ENCODE assay signal across 16 cellular contexts in genomic region chr5:143456952-143457547, GRCh38. TPM values are rescaled to one million over a fixed set of nuclear protein-coding genes. Genes with fewer than 3 reads are reported as not detected.
A peak's percentile ranks its signal among the peaks of the same experiment; 100 is the strongest.
DNase-seq lines count a peak whose midpoint lies in the region; ATAC-seq and TF ChIP-seq lines count a peak whose summit lies in the region.
"Had no signal": no experiment of that assay in that cellular context is flagged by ENCODE, and none has a peak within 500 bp of the region (broad histone marks: within the 10 kb centered on the region; RNA-seq: fewer than 3 reads in every experiment).

No MANE protein-coding gene starts in this region.

- no peaks in the 10 kb centered on the region for H3K4me1 ChIP-seq in OCI-LY1 (ENCODE audit: insufficient read depth, low read length, severe bottlenecking)
- no peaks in the 10 kb centered on the region for H3K4me1 ChIP-seq in stomach
- H3K4me1 ChIP-seq in esophagus squamous epithelium = peaks cover 0 to 3% (median 0%) of the 10 kb centered on the region in 3 donors
- H3K4me1 ChIP-seq: adrenal gland had no signal

- H3K36me3 ChIP-seq in OCI-LY1 (ENCODE audit: insufficient read depth, low read length) (no peaks in the 10 kb centered on the region), stomach (no peaks in the 10 kb centered on the region), esophagus squamous epithelium (no peaks in the 10 kb centered on the region)
- H3K36me3 ChIP-seq: adrenal gland, suprapubic skin had no signal

- H3K4me1 Mint-ChIP-seq in activated T-cell treated with anti-CD3 and anti-CD28 coated beads, Interleukin-2, amount 50 U/mL, for 72 hours (ENCODE audit: low read depth) = no peaks in the 10 kb centered on the region

- no peak overlapping the region for H3K4me3 ChIP-seq in OCI-LY1 (ENCODE audit: low read depth, low read length, poor library complexity, severe bottlenecking)
- no peak overlapping the region for H3K4me3 ChIP-seq in epithelial cell of esophagus (ENCODE audit: low read length)
- no peak overlapping the region for H3K4me3 ChIP-seq in stomach
- H3K4me3 ChIP-seq in esophagus squamous epithelium = no peak overlapping the region
- H3K4me3 ChIP-seq: adrenal gland, psoas muscle, suprapubic skin had no signal

- no peak overlapping the region for H3K4me3 Mint-ChIP-seq in activated T-cell treated with anti-CD3 and anti-CD28 coated beads, Interleukin-2, amount 50 U/mL, for 72 hours
- H3K4me3 Mint-ChIP-seq: CD4-positive, alpha-beta T cell had no signal

- TF ChIP-seq EP300 in stomach (IDR thresholded peaks at IDR 0.05) = no peak

- H3K27ac Mint-ChIP-seq in activated T-cell treated with anti-CD3 and anti-CD28 coated beads, Interleukin-2, amount 50 U/mL, for 72 hours = no peak overlapping the region
- H3K27ac Mint-ChIP-seq: CD4-positive, alpha-beta T cell had no signal

- ATAC-seq in omental fat pad (ENCODE audit: low FRiP score) = peak; percentile 87
- no peak for ATAC-seq in activated T-cell treated with anti-CD3 and anti-CD28 coated beads, Interleukin-2, amount 50 U/mL, for 72 hours (replicated peaks in 1 of 2)
- ATAC-seq: psoas muscle had no signal

- no peak overlapping the region for H3K9ac ChIP-seq in OCI-LY1 (ENCODE audit: low read length)

- DNase-seq in GM03348 (ENCODE audit: low spot score) (peak; percentile 40), epithelial cell of esophagus (ENCODE audit: low read depth) (peak; percentile 67), omental fat pad (ENCODE audit: low spot score) (no peak), stomach (no peak), SW480 (ENCODE audit: low spot score) (no peak), esophagus squamous epithelium (lab: John Stamatoyannopoulos, UW) (no peak)
- DNase-seq in activated T-cell treated with anti-CD3 and anti-CD28 coated beads, Interleukin-2, amount 50 U/mL, for 72 hours = no peak
- DNase-seq: activated CD8-positive, alpha-beta memory T cell treated with anti-CD3 and anti-CD28 coated beads, Interleukin-2, amount 50 U/mL, for 48 hours; adrenal gland; CD4-positive, alpha-beta T cell; effector CD4-positive, alpha-beta T cell; NCI-H510A treated with DMSO at 0.1 percent for 48 hours; psoas muscle; SHP77 had no signal

- WGBS in stomach, 5 donors = 80 to 90% (median 86%) methylated on average over 5 of the region's 5 CpGs
- WGBS in esophagus squamous epithelium, 2 donors = 71 to 75% methylated on average over 5 of the region's 5 CpGs

- H3K9me3 ChIP-seq in OCI-LY1 (ENCODE audit: low read length) = no peaks in the 10 kb centered on the region
- no peaks in the 10 kb centered on the region for H3K9me3 ChIP-seq in stomach
- no peaks in the 10 kb centered on the region for H3K9me3 ChIP-seq in esophagus squamous epithelium
- H3K9me3 ChIP-seq: adrenal gland, psoas muscle, suprapubic skin had no signal

- peaks cover 0 to 3% of the 10 kb centered on the region in 2 donors for H3K9me3 Mint-ChIP-seq in activated T-cell treated with anti-CD3 and anti-CD28 coated beads, Interleukin-2, amount 50 U/mL, for 72 hours
- H3K9me3 Mint-ChIP-seq: CD4-positive, alpha-beta T cell had no signal

- no peaks in the 10 kb centered on the region for H3K79me2 ChIP-seq in OCI-LY1 (ENCODE audit: insufficient read depth, low read length)

- H3K36me3 Mint-ChIP-seq in activated T-cell treated with anti-CD3 and anti-CD28 coated beads, Interleukin-2, amount 50 U/mL, for 72 hours (ENCODE audit: insufficient read depth in 2 of 2) = no peaks in the 10 kb centered on the region

- TF ChIP-seq CTCF in OCI-LY1 (IDR thresholded peaks at IDR 0.05; ENCODE audit: low read length) (no peak), epithelial cell of esophagus (IDR thresholded peaks at IDR 0.05; ENCODE audit: insufficient read depth, low read depth, low read length, missing control alignments) (no peak), omental fat pad (IDR thresholded peaks at IDR 0.05) (no peak), stomach (IDR thresholded peaks at IDR 0.05) (no peak), esophagus squamous epithelium (IDR thresholded peaks at IDR 0.05) (no peak)

- no peak overlapping the region for H3K4me2 ChIP-seq in OCI-LY1 (ENCODE audit: low read length)

- H3K27me3 Mint-ChIP-seq in activated T-cell treated with anti-CD3 and anti-CD28 coated beads, Interleukin-2, amount 50 U/mL, for 72 hours (ENCODE audit: low read depth) = no peaks in the 10 kb centered on the region
- H3K27me3 Mint-ChIP-seq: CD4-positive, alpha-beta T cell had no signal

- H4K20me1 ChIP-seq in OCI-LY1 (ENCODE audit: insufficient read depth, low read length) = no peaks in the 10 kb centered on the region

- H3K9me2 ChIP-seq in OCI-LY1 (ENCODE audit: low read depth, low read length) = no peaks in the 10 kb centered on the region

- peak overlapping the region; percentile 7; the same call in 1 of the 2 replicates for H2AFZ ChIP-seq in OCI-LY1 (ENCODE audit: low read length)

- H3K27me3 ChIP-seq in OCI-LY1 (ENCODE audit: insufficient read depth, low read length) (no peaks in the 10 kb centered on the region), stomach (no peaks in the 10 kb centered on the region), esophagus squamous epithelium (no peaks in the 10 kb centered on the region)
- H3K27me3 ChIP-seq: adrenal gland, suprapubic skin had no signal

- intact Hi-C loops in stomach (cut with DNase I; ENCODE audit: low total_unique reads) = no loop called here
- intact Hi-C loops in esophagus squamous epithelium (cut with DNase I) = no loop called here

- TF ChIP-seq POLR2A in stomach (IDR thresholded peaks at IDR 0.05) (no peak), esophagus squamous epithelium (IDR thresholded peaks at IDR 0.05) (no peak)

- no peak overlapping the region for H3K27ac ChIP-seq in OCI-LY1 (ENCODE audit: low read depth, low read length, poor library complexity, severe bottlenecking)
- H3K27ac ChIP-seq in stomach = no peak overlapping the region
- H3K27ac ChIP-seq in esophagus squamous epithelium = no peak overlapping the region
- H3K27ac ChIP-seq: adrenal gland, psoas muscle, suprapubic skin had no signal

- no peaks in the 10 kb centered on the region for H3F3A ChIP-seq in OCI-LY1 (ENCODE audit: insufficient read depth, low read length)

RNA-seq across cellular contexts. Expression of gene NR3C1, which starts 53.6 kb away (rescaled TPM):
- 100 to 1,000 TPM in 1 of 4 donors, 10 to 100 TPM in 3; 57.1 to 102 (median 62.3) TPM for total RNA-seq in omental fat pad
- 10 to 100 TPM in 4 of 5 donors, 1 to 10 TPM in 1; 6.4 to 82.8 (median 52.6) TPM for total RNA-seq in stomach
- polyA plus RNA-seq in stomach = 10 to 100 TPM; 11.5 to 18.6 (median 12.9) TPM
- 100 to 1,000 TPM in 1 of 2 donors, 10 to 100 TPM in 1; 93.5 to 104 TPM for total RNA-seq in activated T-cell treated with anti-CD3 and anti-CD28 coated beads, Interleukin-2, amount 50 U/mL, for 72 hours
- total RNA-seq in esophagus squamous epithelium = 10 to 100 TPM; 16.7 to 51.1 (median 26.1) TPM

Comparison
In these comparisons a context has a peak if more than half of its experiments do, and no peak if none do; other contexts are left out.
1. DNase-seq: peak in GM03348 (single experiment) and epithelial cell of esophagus (single experiment); none in omental fat pad (single experiment), stomach (single experiment), SW480 (single experiment), activated T-cell treated with anti-CD3 and anti-CD28 coated beads, Interleukin-2, amount 50 U/mL, for 72 hours (0 of 2) and esophagus squamous epithelium (single experiment).